ENCODE assay signal across 9 cellular contexts in genomic region chr19:17775991-17776803, GRCh38. TPM values are rescaled to one million over a fixed set of nuclear protein-coding genes. Genes with fewer than 3 reads are reported as not detected.
DNase-seq lines count a peak whose midpoint lies in the region; ATAC-seq and TF ChIP-seq lines count a peak whose summit lies in the region.
"Had no signal": no experiment of that assay in that cellular context is flagged by ENCODE, and none has a peak within 500 bp of the region (broad histone marks: within the 10 kb centered on the region; RNA-seq: fewer than 3 reads in every experiment).

No MANE protein-coding gene starts in this region.

- H3K27ac Mint-ChIP-seq in activated naive CD4-positive, alpha-beta T cell treated with anti-CD3 and anti-CD28 coated beads, Interleukin-2, amount 50 U/mL, for 72 hours: peak overlapping the region; percentile 33 to 93
- H3K27ac Mint-ChIP-seq in activated B cell treated with CpG ODN at 0.5 μM for 24 hours: peak overlapping the region; percentile 99
- no peak overlapping the region for H3K27ac Mint-ChIP-seq in activated CD4-positive, alpha-beta memory T cell treated with anti-CD3 and anti-CD28 coated beads for 36 hours

- no peak for TF ChIP-seq CTCF in activated B cell treated with CpG ODN at 0.5 μM for 24 hours (IDR thresholded peaks at IDR 0.05)
- TF ChIP-seq CTCF in tibial nerve (IDR thresholded peaks at IDR 0.05): no peak
- no peak for TF ChIP-seq CTCF in colonic mucosa (IDR thresholded peaks at IDR 0.05)

- 60 to 67% methylated on average over 25 to 27 of the region's 27 CpGs for WGBS in tibial nerve, 2 donors

- no peak for TF ChIP-seq POLR2A in tibial nerve (IDR thresholded peaks at IDR 0.05)

- no peak overlapping the region for H3K9ac ChIP-seq in colonic mucosa (ENCODE audit: low read depth in 2 of 2, low read length in 2 of 2)

- no peaks in the 10 kb centered on the region for H3K9me3 Mint-ChIP-seq in activated naive CD4-positive, alpha-beta T cell treated with anti-CD3 and anti-CD28 coated beads, Interleukin-2, amount 50 U/mL, for 72 hours
- H3K9me3 Mint-ChIP-seq in activated B cell treated with CpG ODN at 0.5 μM for 24 hours: no peaks in the 10 kb centered on the region
- no peaks in the 10 kb centered on the region for H3K9me3 Mint-ChIP-seq in activated CD4-positive, alpha-beta memory T cell treated with anti-CD3 and anti-CD28 coated beads for 36 hours

- peaks cover 7 to 25% of the 10 kb centered on the region in 2 donors for H3K36me3 Mint-ChIP-seq in activated naive CD4-positive, alpha-beta T cell treated with anti-CD3 and anti-CD28 coated beads, Interleukin-2, amount 50 U/mL, for 72 hours
- H3K36me3 Mint-ChIP-seq in activated B cell treated with CpG ODN at 0.5 μM for 24 hours (ENCODE audit: low read depth): peaks cover 56% of the 10 kb centered on the region
- peaks cover 40% of the 10 kb centered on the region for H3K36me3 Mint-ChIP-seq in activated CD4-positive, alpha-beta memory T cell treated with anti-CD3 and anti-CD28 coated beads for 36 hours

- H3K27me3 ChIP-seq in tibial nerve: peaks cover 0 to 33% of the 10 kb centered on the region in 2 donors
- H3K27me3 ChIP-seq in colonic mucosa: no peaks in the 10 kb centered on the region

- H3K27me3 Mint-ChIP-seq in activated B cell treated with CpG ODN at 0.5 μM for 24 hours: no peaks in the 10 kb centered on the region
- H3K27me3 Mint-ChIP-seq in activated CD4-positive, alpha-beta memory T cell treated with anti-CD3 and anti-CD28 coated beads for 36 hours: no peaks in the 10 kb centered on the region

- H3K9me3 ChIP-seq in tibial nerve (no peaks in the 10 kb centered on the region), colonic mucosa (no peaks in the 10 kb centered on the region)

- H3K4me3 ChIP-seq in tibial nerve (no peak overlapping the region), colonic mucosa (no peak overlapping the region)

- ATAC-seq in activated naive CD4-positive, alpha-beta T cell treated with anti-CD3 and anti-CD28 coated beads, Interleukin-2, amount 50 U/mL, for 72 hours: peak in 1 of 2 donors; percentile 21
- ATAC-seq in HG02970 (IDR thresholded peaks at IDR 0.05; ENCODE audit: low FRiP score, unreplicated experiment) (peak; percentile 70), activated B cell treated with CpG ODN at 0.5 μM for 24 hours (ENCODE audit: low read depth) (peak; percentile 87)

- peaks cover 48% of the 10 kb centered on the region for H3K4me1 Mint-ChIP-seq in activated B cell treated with CpG ODN at 0.5 μM for 24 hours
- peaks cover 8% of the 10 kb centered on the region for H3K4me1 Mint-ChIP-seq in activated CD4-positive, alpha-beta memory T cell treated with anti-CD3 and anti-CD28 coated beads for 36 hours (ENCODE audit: low read depth)

- H3K36me3 ChIP-seq in tibial nerve (peaks cover 0 to 9% (median 0%) of the 10 kb centered on the region in 3 donors), colonic mucosa (no peaks in the 10 kb centered on the region)

- no peak for DNase-seq in activated naive CD4-positive, alpha-beta T cell treated with anti-CD3 and anti-CD28 coated beads, Interleukin-2, amount 50 U/mL, for 72 hours (ENCODE audit: low spot score in 2 of 2)
- no peak for DNase-seq in activated naive CD4-positive, alpha-beta T cell (lab: John Stamatoyannopoulos, UW)
- DNase-seq in activated B cell treated with CpG ODN at 0.5 μM for 24 hours (peak; percentile 78), activated gamma-delta T cell treated with Interleukin-2 at 50 U/mL for 16 hours (no peak), tibial nerve (ENCODE audit: low spot score in 2 of 2) (no peak), colonic mucosa (no peak)
- DNase-seq in activated CD4-positive, alpha-beta memory T cell treated with anti-CD3 and anti-CD28 coated beads for 36 hours: no peak

- peak overlapping the region; percentile 82 for H3K4me3 Mint-ChIP-seq in activated B cell treated with CpG ODN at 0.5 μM for 24 hours
- H3K4me3 Mint-ChIP-seq in activated CD4-positive, alpha-beta memory T cell treated with anti-CD3 and anti-CD28 coated beads for 36 hours: no peak overlapping the region

- H3K27ac ChIP-seq in tibial nerve: no peak overlapping the region
- H3K27ac ChIP-seq in colonic mucosa: no peak overlapping the region

- H3K4me1 ChIP-seq in tibial nerve (peaks cover 0 to 25% (median 5%) of the 10 kb centered on the region in 4 donors), colonic mucosa (no peaks in the 10 kb centered on the region)

- intact Hi-C loops in activated B cell treated with CpG ODN at 0.5 μM for 24 hours (cut with micrococcal nuclease) (loop anchor here (1.0 to 5.0 kb wide), 10 partner anchors 8 to 253 kb away; partner anchors contain the start of genes CCDC124, FCHO1 and MAP1S), colonic mucosa (cut with DNase I) (no loop called here)
- intact Hi-C loops in activated CD4-positive, alpha-beta memory T cell treated with anti-CD3 and anti-CD28 coated beads for 36 hours (cut with micrococcal nuclease): no loop called here

- CTCF ChIA-PET in activated B cell treated with CpG ODN at 0.5 μM for 24 hours (lab: Charles Lee): interaction anchor here (0.7 to 4.6 kb wide), 8 partner anchors 9 to 156 kb away, joined by 3 to 25 read pairs (median 6); partner anchors contain the start of gene CCDC124
- CTCF ChIA-PET in activated CD4-positive, alpha-beta memory T cell treated with anti-CD3 and anti-CD28 coated beads for 36 hours (lab: Charles Lee): interaction anchor here (0.6 to 3.0 kb wide), 6 partner anchors 8 to 78 kb away, joined by 3 to 31 read pairs (median 5); partner anchors contain the start of gene B3GNT3

- POLR2A ChIA-PET in activated B cell treated with CpG ODN at 0.5 μM for 24 hours (lab: Charles Lee): interaction anchor here (0.5 to 6.9 kb wide), 26 partner anchors 9 to 268 kb away, joined by 3 to 109 read pairs (median 4); partner anchors contain the start of genes CCDC124, FCHO1, JAK3 and MAP1S
- POLR2A ChIA-PET in activated CD4-positive, alpha-beta memory T cell treated with anti-CD3 and anti-CD28 coated beads for 36 hours (lab: Charles Lee): interaction anchor here (2.1 kb wide), 1 partner anchor 25 kb away, joined by 6 read pairs; the partner anchor contains the start of gene FCHO1

- no peak for TF ChIP-seq EP300 in tibial nerve (IDR thresholded peaks at IDR 0.05)

RNA-seq across cellular contexts. Expression of gene B3GNT3, which starts 18.7 kb away (rescaled TPM):
- total RNA-seq in activated naive CD4-positive, alpha-beta T cell treated with anti-CD3 and anti-CD28 coated beads, Interleukin-2, amount 50 U/mL, for 72 hours: under 1 TPM; 0.30 to 0.41 TPM
- not detected in 2 replicates for total RNA-seq in activated B cell treated with CpG ODN at 0.5 μM for 24 hours
- under 1 TPM; 0.26 to 0.34 TPM for total RNA-seq in activated CD4-positive, alpha-beta memory T cell treated with anti-CD3 and anti-CD28 coated beads for 36 hours
- 1 to 10 TPM in 1 of 4 donors, under 1 TPM in 2, not detected in 1; 0.20 to 2.4 (median 0.44) TPM for total RNA-seq in tibial nerve
- total RNA-seq in colonic mucosa: 100 to 1,000 TPM; 108 to 132 TPM
- total RNA-seq: HT1080 had no signal

RNA-seq across cellular contexts. Expression of gene FCHO1, which starts 24.9 kb away (rescaled TPM):
- 10 to 100 TPM; 62.0 to 81.4 TPM for total RNA-seq in activated naive CD4-positive, alpha-beta T cell treated with anti-CD3 and anti-CD28 coated beads, Interleukin-2, amount 50 U/mL, for 72 hours
- total RNA-seq in activated B cell treated with CpG ODN at 0.5 μM for 24 hours (81.8 and 103 TPM in 2 replicates), tibial nerve (1 to 10 TPM; 1.4 to 9.9 (median 3.0) TPM), colonic mucosa (1 to 10 TPM; 3.9 to 9.2 TPM)
- total RNA-seq in activated CD4-positive, alpha-beta memory T cell treated with anti-CD3 and anti-CD28 coated beads for 36 hours: 10 to 100 TPM; 54.3 to 54.5 TPM

RNA-seq across cellular contexts. Expression of gene INSL3, which starts 45.1 kb away (rescaled TPM):
- 10 to 100 TPM in 1 of 2 donors, 1 to 10 TPM in 1; 6.3 to 10.5 TPM for total RNA-seq in activated naive CD4-positive, alpha-beta T cell treated with anti-CD3 and anti-CD28 coated beads, Interleukin-2, amount 50 U/mL, for 72 hours
- 3.6 and 4.1 TPM in 2 replicates for total RNA-seq in activated B cell treated with CpG ODN at 0.5 μM for 24 hours
- 1 to 10 TPM; 6.8 to 8.3 TPM for total RNA-seq in activated CD4-positive, alpha-beta memory T cell treated with anti-CD3 and anti-CD28 coated beads for 36 hours
- total RNA-seq in tibial nerve: not detected
- total RNA-seq in colonic mucosa: not detected
- total RNA-seq: HT1080 had no signal

RNA-seq across cellular contexts. Expression of gene MAP1S, which starts 56.9 kb away (rescaled TPM):
- total RNA-seq in activated naive CD4-positive, alpha-beta T cell treated with anti-CD3 and anti-CD28 coated beads, Interleukin-2, amount 50 U/mL, for 72 hours: 10 to 100 TPM; 57.8 to 65.8 TPM
- total RNA-seq in activated B cell treated with CpG ODN at 0.5 μM for 24 hours: 65.6 and 80.5 TPM in 2 replicates
- 10 to 100 TPM; 63.0 to 71.2 TPM for total RNA-seq in activated CD4-positive, alpha-beta memory T cell treated with anti-CD3 and anti-CD28 coated beads for 36 hours
- 10 to 100 TPM; 23.4 to 39.3 (median 31.2) TPM for total RNA-seq in tibial nerve
- total RNA-seq in colonic mucosa: 10 to 100 TPM; 48.1 to 57.1 TPM

Comparison
In these comparisons a context has a peak if more than half of its experiments do, and no peak if none do; other contexts are left out.
1. RNA of gene B3GNT3, which starts 18.7 kb away (total RNA-seq): 108 to 132 TPM in colonic mucosa; 0.20 to 2.4 TPM in tibial nerve, 0.30 to 0.41 TPM in activated naive CD4-positive, alpha-beta T cell treated with anti-CD3 and anti-CD28 coated beads, Interleukin-2, amount 50 U/mL, for 72 hours, 0.26 to 0.34 TPM in activated CD4-positive, alpha-beta memory T cell treated with anti-CD3 and anti-CD28 coated beads for 36 hours and not detected in activated B cell treated with CpG ODN at 0.5 μM for 24 hours; every median in the first group is over 10 times any median in the second.